ENCODE assay signal across 2 cellular contexts in the genomic region with DNA sequence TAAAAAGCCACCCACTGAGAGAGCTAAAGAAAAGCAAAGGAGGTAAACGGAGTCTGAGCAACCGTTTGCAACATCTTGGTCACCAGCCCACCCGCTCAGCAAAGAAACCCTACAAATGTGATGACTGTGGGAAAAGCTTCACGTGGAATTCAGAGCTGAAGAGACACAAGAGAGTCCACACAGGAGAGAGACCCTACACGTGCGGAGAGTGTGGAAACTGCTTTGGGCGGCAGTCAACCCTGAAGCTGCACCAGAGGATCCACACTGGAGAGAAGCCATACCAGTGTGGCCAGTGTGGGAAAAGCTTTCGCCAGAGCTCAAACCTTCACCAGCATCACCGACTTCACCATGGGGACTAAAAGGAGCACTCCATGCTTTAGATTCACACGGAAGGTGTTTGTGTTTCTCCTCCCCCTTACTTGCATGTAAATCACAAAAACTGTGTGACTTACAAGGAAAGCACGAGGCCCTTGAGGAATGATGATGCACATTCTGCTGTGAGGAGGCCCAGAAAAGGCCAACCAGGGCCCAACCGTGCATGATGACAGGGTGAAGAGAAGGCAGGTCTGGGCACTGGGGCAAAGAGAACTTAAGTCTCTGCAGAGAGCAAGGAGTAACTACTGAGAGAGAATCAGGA.
TF ChIP-seq lines count a peak whose summit lies in the region.

No MANE protein-coding gene starts in this region.

TF ChIP-seq in K562, 482 proteins besides CTCF, POLR2A, EP300 and RAD21 (continues in another document):
- TF ChIP-seq, protein P1, sequence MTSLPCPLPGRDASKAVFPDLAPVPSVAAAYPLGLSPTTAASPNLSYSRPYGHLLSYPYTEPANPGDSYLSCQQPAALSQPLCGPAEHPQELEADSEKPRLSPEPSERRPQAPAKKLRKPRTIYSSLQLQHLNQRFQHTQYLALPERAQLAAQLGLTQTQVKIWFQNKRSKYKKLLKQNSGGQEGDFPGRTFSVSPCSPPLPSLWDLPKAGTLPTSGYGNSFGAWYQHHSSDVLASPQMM (CRISPR knock-in tag; IDR thresholded peaks at IDR 0.05) = no peak
- TF ChIP-seq POLR3G (IDR thresholded peaks at IDR 0.05; ENCODE audit: extremely low read depth, insufficient read length, insufficient replicate concordance) = no peak
- peak; percentile 99 for TF ChIP-seq HDAC6 (IDR thresholded peaks at IDR 0.05; ENCODE audit: low read depth, low read length)
- no peak for TF ChIP-seq ZNF639 (CRISPR knock-in tag; conservative IDR thresholded peaks at IDR 0.05 in 1 of 2, IDR thresholded peaks at IDR 0.05 in 1 of 2)
- no peak for TF ChIP-seq SLC30A9 (CRISPR knock-in tag; IDR thresholded peaks at IDR 0.05)
- no peak for TF ChIP-seq ZNF232 (CRISPR knock-in tag; IDR thresholded peaks at IDR 0.05)
- TF ChIP-seq SIX5 (IDR thresholded peaks at IDR 0.05; ENCODE audit: borderline replicate concordance in 1 of 2, insufficient read depth in 1 of 2, low read depth in 1 of 2, low read length in 2 of 2) = no peak
- TF ChIP-seq, protein P2, sequence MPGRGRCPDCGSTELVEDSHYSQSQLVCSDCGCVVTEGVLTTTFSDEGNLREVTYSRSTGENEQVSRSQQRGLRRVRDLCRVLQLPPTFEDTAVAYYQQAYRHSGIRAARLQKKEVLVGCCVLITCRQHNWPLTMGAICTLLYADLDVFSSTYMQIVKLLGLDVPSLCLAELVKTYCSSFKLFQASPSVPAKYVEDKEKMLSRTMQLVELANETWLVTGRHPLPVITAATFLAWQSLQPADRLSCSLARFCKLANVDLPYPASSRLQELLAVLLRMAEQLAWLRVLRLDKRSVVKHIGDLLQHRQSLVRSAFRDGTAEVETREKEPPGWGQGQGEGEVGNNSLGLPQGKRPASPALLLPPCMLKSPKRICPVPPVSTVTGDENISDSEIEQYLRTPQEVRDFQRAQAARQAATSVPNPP (IDR thresholded peaks at IDR 0.05; ENCODE audit: borderline replicate concordance, insufficient read depth, insufficient read length) = no peak
- TF ChIP-seq ZNF217 (CRISPR knock-in tag; IDR thresholded peaks at IDR 0.05) = no peak
- no peak for TF ChIP-seq PRMT5 (CRISPR knock-in tag; IDR thresholded peaks at IDR 0.05)
- peak; percentile 96 for TF ChIP-seq ZNF280A (IDR thresholded peaks at IDR 0.05; ENCODE audit: low read depth, partially characterized antibody)
- no peak for TF ChIP-seq FOXA1 (IDR thresholded peaks at IDR 0.05; ENCODE audit: borderline replicate concordance)
- TF ChIP-seq U2AF1 (optimal IDR thresholded peaks at IDR 0.05; ENCODE audit: low read depth, low read length) = no peak
- peak in 1 of 2 experiments; percentile 67; a peak in 2 of 4 replicates for TF ChIP-seq TRIM24 (IDR thresholded peaks at IDR 0.05)
- TF ChIP-seq HINFP (tag; conservative IDR thresholded peaks at IDR 0.05; ENCODE audit: low read depth) = no peak
- peak; percentile 90; the same call in 1 of the 2 replicates for TF ChIP-seq ZNF280B (CRISPR knock-in tag; IDR thresholded peaks at IDR 0.05)
- TF ChIP-seq ATF2 (CRISPR knock-in tag; IDR thresholded peaks at IDR 0.05) = no peak
- no peak for TF ChIP-seq SMARCC2 (IDR thresholded peaks at IDR 0.05; ENCODE audit: low read depth)

TF ChIP-seq in SK-N-SH treated with all-trans-retinoic acid at 6 μM for 48 hours, 23 proteins besides CTCF, POLR2A, EP300 and RAD21:
- TF ChIP-seq BACH2 (CRISPR knock-in tag; IDR thresholded peaks at IDR 0.05; ENCODE audit: borderline replicate concordance) (no peak), TOX (CRISPR knock-in tag; IDR thresholded peaks at IDR 0.05; ENCODE audit: borderline replicate concordance) (no peak), ISL1 (CRISPR knock-in tag; IDR thresholded peaks at IDR 0.05) (no peak), PATZ1 (CRISPR knock-in tag; IDR thresholded peaks at IDR 0.05; ENCODE audit: borderline replicate concordance) (no peak), ZFP3 (CRISPR knock-in tag; IDR thresholded peaks at IDR 0.05) (no peak), OSR1 (CRISPR knock-in tag; IDR thresholded peaks at IDR 0.05) (no peak)
